Comparison of ENCODE assay signal across 24 cellular contexts in genomic region chr15:59307164-59307535, GRCh38.
DNase-seq lines count a peak whose midpoint lies in the region; ATAC-seq, FAIRE-seq and TF ChIP-seq lines count a peak whose summit lies in the region.
"Had no signal": no experiment of that assay in that cellular context is flagged by ENCODE, and none has a peak within 500 bp of the region (broad histone marks: within the 10 kb centered on the region; RNA-seq: fewer than 3 reads in every experiment).

No MANE protein-coding gene starts in this region.

- H3K4me3 Mint-ChIP-seq in WTC11 = no peak overlapping the region
- H3K4me3 Mint-ChIP-seq: activated naive CD8-positive, alpha-beta T cell treated with anti-CD3 and anti-CD28 coated beads, Interleukin-2, amount 10 ng/mL, durations not matched to agents 7 days and 5 days; activated T-helper 1 cell treated with anti-CD3 and anti-CD28 coated beads, Interleukin-12 subunit alpha, Interleukin-12 subunit beta, Interleukin-2, Interleukin-4 antibody, amounts not matched to agents 30 ng/mL and 10 ng/mL and 1 ng/mL, durations not matched to agents 14 hours and 24 hours and 36 hours; CD14-positive monocyte had no signal

- H3K27ac ChIP-seq in AG04450 (ENCODE audit: low read depth, low read length) (peak overlapping the region; percentile 34), psoas muscle (no peak overlapping the region)
- H3K27ac ChIP-seq: SK-N-MC, upper lobe of right lung had no signal

- intact Hi-C loops in psoas muscle (cut with DNase I) = no loop called here

- FAIRE-seq in GM12891 (lab: Jason Lieb, UNC) = no peak
- FAIRE-seq: bronchial epithelial cell, H1 had no signal

- H3K27me3 ChIP-seq in AG04450 (ENCODE audit: control insufficient read depth, insufficient read depth, low read length) (no peaks in the 10 kb centered on the region), psoas muscle (ENCODE audit: insufficient read depth in 3 of 3, low read length in 2 of 3) (no peaks in the 10 kb centered on the region)
- H3K27me3 ChIP-seq: upper lobe of right lung had no signal

- H3K4me1 Mint-ChIP-seq in WTC11 = peaks cover 22% of the 10 kb centered on the region

- no peaks in the 10 kb centered on the region for H3K9me3 ChIP-seq in AG04450 (ENCODE audit: control insufficient read depth, insufficient read depth, low read length)
- no peaks in the 10 kb centered on the region for H3K9me3 ChIP-seq in psoas muscle
- H3K9me3 ChIP-seq: upper lobe of right lung had no signal

- H3K9me3 Mint-ChIP-seq in WTC11 = no peaks in the 10 kb centered on the region
- H3K9me3 Mint-ChIP-seq: activated naive CD8-positive, alpha-beta T cell treated with anti-CD3 and anti-CD28 coated beads, Interleukin-2, amount 10 ng/mL, durations not matched to agents 7 days and 5 days; activated T-helper 1 cell treated with anti-CD3 and anti-CD28 coated beads, Interleukin-12 subunit alpha, Interleukin-12 subunit beta, Interleukin-2, Interleukin-4 antibody, amounts not matched to agents 30 ng/mL and 10 ng/mL and 1 ng/mL, durations not matched to agents 14 hours and 24 hours and 36 hours; CD14-positive monocyte had no signal

- no peak for TF ChIP-seq POLR2A in GM12891 (IDR thresholded peaks at IDR 0.05; ENCODE audit: low read depth, low read length)

- TF ChIP-seq CTCF in AG04450 (IDR thresholded peaks at IDR 0.05; ENCODE audit: low read depth, low read length) = no peak
- TF ChIP-seq CTCF in WTC11 (IDR thresholded peaks at IDR 0.05) = no peak
- no peak for TF ChIP-seq CTCF in psoas muscle (IDR thresholded peaks at IDR 0.05)

- H3K36me3 ChIP-seq in psoas muscle (ENCODE audit: insufficient read depth in 1 of 2, low read depth in 1 of 2) = no peaks in the 10 kb centered on the region
- H3K36me3 ChIP-seq: upper lobe of right lung had no signal

- POLR2A ChIA-PET in AG04450 (lab: Yijun Ruan, JAX) = no interaction called here
- POLR2A ChIA-PET in WTC11 (lab: Charles Lee) = interaction anchor here (0.6 kb wide), 1 partner anchor 47 kb away, joined by 3 read pairs; no protein-coding TSS in a partner anchor

- CTCF ChIA-PET in AG04450 (lab: Charles Lee) = no interaction called here
- CTCF ChIA-PET in WTC11 (lab: Charles Lee) = no interaction called here

- no peak for DNase-seq in AG04450 (ENCODE audit: low read depth, low spot score)
- DNase-seq in WTC11 (ENCODE audit: low spot score) = no peak
- DNase-seq in globus pallidus (ENCODE audit: low spot score) = peak; percentile 69
- DNase-seq in psoas muscle = no peak
- DNase-seq in NCI-H2107 (lab: John Stamatoyannopoulos, UW) = no peak
- DNase-seq in GM12891 (ENCODE audit: insufficient read length, low spot score) = no peak
- DNase-seq: ACHN; activated CD4-positive, CD25-positive, alpha-beta regulatory T cell treated with anti-CD3 and anti-CD28 coated beads, Interleukin-2, amount 50 U/mL, for 72 hours; activated naive CD8-positive, alpha-beta T cell treated with anti-CD3 and anti-CD28 coated beads, Interleukin-2, amount 10 ng/mL, durations not matched to agents 7 days and 5 days; DMS 273 treated with DMSO at 0.1 percent for 48 hours; NCI-H1417 treated with DMSO at 0.1 percent for 48 hours; NCI-H69; OCI-M1; stimulated activated CD4-positive, alpha-beta T cell treated with anti-CD3 and anti-CD28 coated beads, Interleukin-2, amount 100 ng/mL, for 24 hours; stimulated activated naive CD8-positive, alpha-beta T cell treated with anti-CD3 and anti-CD28 coated beads, Interleukin-15, Interleukin-2, amounts not matched to agents 100 U/mL and 50 U/mL, for 24 hours; T-helper 9 cell; upper lobe of right lung had no signal

- H3K27ac Mint-ChIP-seq in WTC11 = 0 out of 2 replicates have a peak overlapping the region, but pooled peaks have one; percentile 81
- H3K27ac Mint-ChIP-seq: activated naive CD8-positive, alpha-beta T cell treated with anti-CD3 and anti-CD28 coated beads, Interleukin-2, amount 10 ng/mL, durations not matched to agents 7 days and 5 days; activated T-helper 1 cell treated with anti-CD3 and anti-CD28 coated beads, Interleukin-12 subunit alpha, Interleukin-12 subunit beta, Interleukin-2, Interleukin-4 antibody, amounts not matched to agents 30 ng/mL and 10 ng/mL and 1 ng/mL, durations not matched to agents 14 hours and 24 hours and 36 hours had no signal

- H3K4me1 ChIP-seq in psoas muscle = peaks cover 24% of the 10 kb centered on the region

- no peak for ATAC-seq in WTC11
- ATAC-seq in psoas muscle = peak; percentile 39 to 56 (median 48)
- ATAC-seq in GM21423 (IDR thresholded peaks at IDR 0.05; ENCODE audit: unreplicated experiment) = no peak
- no peak for ATAC-seq in GM21447 (IDR thresholded peaks at IDR 0.05; ENCODE audit: unreplicated experiment)
- ATAC-seq: stimulated activated naive CD8-positive, alpha-beta T cell treated with anti-CD3 and anti-CD28 coated beads, Interleukin-15, Interleukin-2, amounts not matched to agents 100 U/mL and 50 U/mL, for 24 hours; upper lobe of right lung had no signal

- WGBS in psoas muscle, 3 donors = 52 to 70% (median 59%) methylated on average over 6 of the region's 6 CpGs

- H3K27me3 Mint-ChIP-seq in WTC11 (ENCODE audit: low read depth) = no peaks in the 10 kb centered on the region
- H3K27me3 Mint-ChIP-seq: activated naive CD8-positive, alpha-beta T cell treated with anti-CD3 and anti-CD28 coated beads, Interleukin-2, amount 10 ng/mL, durations not matched to agents 7 days and 5 days had no signal

- no peak overlapping the region for H3K4me3 ChIP-seq in AG04450 (ENCODE audit: low read depth, low read length)
- H3K4me3 ChIP-seq in psoas muscle = no peak overlapping the region
- H3K4me3 ChIP-seq: SK-N-MC, upper lobe of right lung had no signal

- no peaks in the 10 kb centered on the region for H3K36me3 Mint-ChIP-seq in WTC11

TF ChIP-seq in WTC11, 78 proteins besides CTCF, POLR2A, EP300 and RAD21 (continues in another document):
- no peak for TF ChIP-seq AR (CRISPR knock-in tag; IDR thresholded peaks at IDR 0.05)

TF ChIP-seq in GM12891, 5 proteins besides CTCF, POLR2A, EP300 and RAD21:
- TF ChIP-seq POU2F2 (IDR thresholded peaks at IDR 0.05; ENCODE audit: low read depth, low read length) (no peak), PAX5 (IDR thresholded peaks at IDR 0.05; ENCODE audit: insufficient read depth, low read length, severe bottlenecking) (no peak), SPI1 (IDR thresholded peaks at IDR 0.05; ENCODE audit: low read depth, low read length) (no peak)

Comparison
In these comparisons a context has a peak if more than half of its experiments do, and no peak if none do; other contexts are left out.
1. ATAC-seq: peak in psoas muscle (4 of 4); none in WTC11 (single experiment), GM21423 (single experiment) and GM21447 (single experiment).